Comparison of ENCODE assay signal across 16 cellular contexts in genomic region chrX:118595501-118596042, GRCh38.
DNase-seq lines count a peak whose midpoint lies in the region; ATAC-seq and TF ChIP-seq lines count a peak whose summit lies in the region.
"Had no signal": no experiment of that assay in that cellular context is flagged by ENCODE, and none has a peak within 500 bp of the region (broad histone marks: within the 10 kb centered on the region; RNA-seq: fewer than 3 reads in every experiment).

No MANE protein-coding gene starts in this region.

- H3K27me3 ChIP-seq in psoas muscle (ENCODE audit: insufficient read depth in 3 of 3, low read length in 2 of 3) (no peaks in the 10 kb centered on the region), SJCRH30 (no peaks in the 10 kb centered on the region)

- no peaks in the 10 kb centered on the region for H3K27me3 Mint-ChIP-seq in activated naive CD4-positive, alpha-beta T cell treated with anti-CD3 and anti-CD28 coated beads, Interleukin-2, amount 10 ng/mL, durations not matched to agents 7 days and 5 days
- no peaks in the 10 kb centered on the region for H3K27me3 Mint-ChIP-seq in central memory CD8-positive, alpha-beta T cell
- H3K27me3 Mint-ChIP-seq in stimulated activated memory B cell treated with anti-CD40 and anti-IgM and Interleukin-4, amounts not matched to agents 10 μg/mL and 1 μg/mL and 100 μg/mL, for 72 hours = no peaks in the 10 kb centered on the region
- H3K27me3 Mint-ChIP-seq: activated CD4-positive, alpha-beta T cell treated with anti-CD3 and anti-CD28 coated beads, Interleukin-2, amount 10 ng/mL, durations not matched to agents 7 days and 5 days had no signal

- 59 to 72% (median 60%) methylated on average over 7 of the region's 7 CpGs for WGBS in psoas muscle, 3 donors

- intact Hi-C loops in psoas muscle (cut with DNase I) = no loop called here

- ATAC-seq in central memory CD8-positive, alpha-beta T cell (replicated peaks; ENCODE audit: extremely low read depth, poor library complexity, severe bottlenecking) = no peak
- no peak for ATAC-seq in stimulated activated memory B cell treated with anti-CD40 and anti-IgM and Interleukin-4, amounts not matched to agents 10 μg/mL and 1 μg/mL and 100 μg/mL, for 72 hours
- ATAC-seq in HG02610 (IDR thresholded peaks at IDR 0.05; ENCODE audit: unreplicated experiment) (no peak), psoas muscle (no peak)
- ATAC-seq: Panc1 had no signal

- H3K27ac ChIP-seq in psoas muscle (no peak overlapping the region), SJCRH30 (no peak overlapping the region)

- TF ChIP-seq CTCF in psoas muscle (IDR thresholded peaks at IDR 0.05) = no peak

- H3K9me3 ChIP-seq in psoas muscle = no peaks in the 10 kb centered on the region
- H3K9me3 ChIP-seq in SJCRH30 (replicated peaks) = no peaks in the 10 kb centered on the region

- H3K9me3 Mint-ChIP-seq in activated naive CD4-positive, alpha-beta T cell treated with anti-CD3 and anti-CD28 coated beads, Interleukin-2, amount 10 ng/mL, durations not matched to agents 7 days and 5 days = no peaks in the 10 kb centered on the region
- no peaks in the 10 kb centered on the region for H3K9me3 Mint-ChIP-seq in central memory CD8-positive, alpha-beta T cell
- no peaks in the 10 kb centered on the region for H3K9me3 Mint-ChIP-seq in stimulated activated memory B cell treated with anti-CD40 and anti-IgM and Interleukin-4, amounts not matched to agents 10 μg/mL and 1 μg/mL and 100 μg/mL, for 72 hours
- H3K9me3 Mint-ChIP-seq: activated CD4-positive, alpha-beta T cell treated with anti-CD3 and anti-CD28 coated beads, Interleukin-2, amount 10 ng/mL, durations not matched to agents 7 days and 5 days had no signal

- H3K36me3 ChIP-seq in psoas muscle (ENCODE audit: insufficient read depth in 1 of 2, low read depth in 1 of 2) = no peaks in the 10 kb centered on the region
- H3K36me3 ChIP-seq in SJCRH30 = no peaks in the 10 kb centered on the region

- DNase-seq in activated naive CD4-positive, alpha-beta T cell treated with anti-CD3 and anti-CD28 coated beads, Interleukin-2, amount 10 ng/mL, durations not matched to agents 7 days and 5 days = no peak
- no peak for DNase-seq in activated naive CD4-positive, alpha-beta T cell (lab: John Stamatoyannopoulos, UW)
- DNase-seq in NCI-H1105 treated with DMSO at 0.1 percent for 48 hours (lab: John Stamatoyannopoulos, UW) = peak; percentile 65
- DNase-seq in central memory CD8-positive, alpha-beta T cell (ENCODE audit: low spot score in 2 of 2) = no peak
- DNase-seq in psoas muscle = no peak
- DNase-seq in SJCRH30 = no peak
- DNase-seq: activated CD4-positive, alpha-beta T cell treated with anti-CD3 and anti-CD28 coated beads, Interleukin-2, amount 10 ng/mL, durations not matched to agents 7 days and 5 days; activated effector memory CD4-positive, alpha-beta T cell treated with anti-CD3 and anti-CD28 coated beads, Interleukin-2, amount 50 U/mL, for 16 hours; central memory CD4-positive, alpha-beta T cell; erythroblast; mammary epithelial cell; NCI-H2227 treated with DMSO at 0.1 percent for 48 hours; T-helper 2 cell had no signal

- peaks cover 7% of the 10 kb centered on the region for H3K4me1 Mint-ChIP-seq in activated naive CD4-positive, alpha-beta T cell treated with anti-CD3 and anti-CD28 coated beads, Interleukin-2, amount 10 ng/mL, durations not matched to agents 7 days and 5 days
- peaks cover 15% of the 10 kb centered on the region for H3K4me1 Mint-ChIP-seq in central memory CD8-positive, alpha-beta T cell
- H3K4me1 Mint-ChIP-seq in stimulated activated memory B cell treated with anti-CD40 and anti-IgM and Interleukin-4, amounts not matched to agents 10 μg/mL and 1 μg/mL and 100 μg/mL, for 72 hours = peaks cover 10% of the 10 kb centered on the region

- H3K4me3 Mint-ChIP-seq in activated naive CD4-positive, alpha-beta T cell treated with anti-CD3 and anti-CD28 coated beads, Interleukin-2, amount 10 ng/mL, durations not matched to agents 7 days and 5 days = no peak overlapping the region
- H3K4me3 Mint-ChIP-seq in central memory CD8-positive, alpha-beta T cell = no peak overlapping the region
- no peak overlapping the region for H3K4me3 Mint-ChIP-seq in stimulated activated memory B cell treated with anti-CD40 and anti-IgM and Interleukin-4, amounts not matched to agents 10 μg/mL and 1 μg/mL and 100 μg/mL, for 72 hours
- H3K4me3 Mint-ChIP-seq: activated CD4-positive, alpha-beta T cell treated with anti-CD3 and anti-CD28 coated beads, Interleukin-2, amount 10 ng/mL, durations not matched to agents 7 days and 5 days had no signal

- H3K4me3 ChIP-seq in psoas muscle = no peak overlapping the region
- no peak overlapping the region for H3K4me3 ChIP-seq in SJCRH30

- peak overlapping the region; percentile 51 for H3K27ac Mint-ChIP-seq in activated naive CD4-positive, alpha-beta T cell treated with anti-CD3 and anti-CD28 coated beads, Interleukin-2, amount 10 ng/mL, durations not matched to agents 7 days and 5 days
- H3K27ac Mint-ChIP-seq in central memory CD8-positive, alpha-beta T cell (ENCODE audit: low read depth) = peak overlapping the region; percentile 89
- H3K27ac Mint-ChIP-seq in stimulated activated memory B cell treated with anti-CD40 and anti-IgM and Interleukin-4, amounts not matched to agents 10 μg/mL and 1 μg/mL and 100 μg/mL, for 72 hours = peak overlapping the region; percentile 69
- H3K27ac Mint-ChIP-seq: activated CD4-positive, alpha-beta T cell treated with anti-CD3 and anti-CD28 coated beads, Interleukin-2, amount 10 ng/mL, durations not matched to agents 7 days and 5 days had no signal

- CTCF ChIA-PET in activated naive CD4-positive, alpha-beta T cell treated with anti-CD3 and anti-CD28 coated beads, Interleukin-2, amount 10 ng/mL, durations not matched to agents 7 days and 5 days (lab: Charles Lee) = no interaction called here

- H3K4me1 ChIP-seq in psoas muscle (no peaks in the 10 kb centered on the region), SJCRH30 (no peaks in the 10 kb centered on the region)

- peaks cover 49% of the 10 kb centered on the region for H3K36me3 Mint-ChIP-seq in activated naive CD4-positive, alpha-beta T cell treated with anti-CD3 and anti-CD28 coated beads, Interleukin-2, amount 10 ng/mL, durations not matched to agents 7 days and 5 days
- peaks cover 50% of the 10 kb centered on the region for H3K36me3 Mint-ChIP-seq in central memory CD8-positive, alpha-beta T cell (ENCODE audit: insufficient read depth)
- H3K36me3 Mint-ChIP-seq in stimulated activated memory B cell treated with anti-CD40 and anti-IgM and Interleukin-4, amounts not matched to agents 10 μg/mL and 1 μg/mL and 100 μg/mL, for 72 hours = peaks cover 33% of the 10 kb centered on the region
